Comparison of ENCODE assay signal across 21 cellular contexts in genomic region chr5:95988094-95988493, GRCh38. TPM values are rescaled to one million over a fixed set of nuclear protein-coding genes. Genes with fewer than 3 reads are reported as not detected.
A peak's percentile ranks its signal among the peaks of the same experiment; 100 is the strongest.
DNase-seq lines count a peak whose midpoint lies in the region; ATAC-seq and TF ChIP-seq lines count a peak whose summit lies in the region.
"Had no signal": no experiment of that assay in that cellular context is flagged by ENCODE, and none has a peak within 500 bp of the region (broad histone marks: within the 10 kb centered on the region; RNA-seq: fewer than 3 reads in every experiment).

No MANE protein-coding gene starts in this region.

- H2AFZ ChIP-seq in GM23338, result no peak overlapping the region
- H2AFZ ChIP-seq: GM23248 had no signal

- no peak overlapping the region for H3K4me3 Mint-ChIP-seq in GM23338
- H3K4me3 Mint-ChIP-seq in stimulated activated naive CD8-positive, alpha-beta T cell treated with anti-CD3 and anti-CD28 coated beads, Interleukin-15, amount 100 ng/mL, for 72 hours, result no peak overlapping the region
- H3K4me3 Mint-ChIP-seq: CD4-positive, alpha-beta memory T cell had no signal

- no peaks in the 10 kb centered on the region for H4K20me1 ChIP-seq in GM23338 (replicated peaks; ENCODE audit: insufficient read depth)

- H3K36me3 Mint-ChIP-seq in GM23338 (ENCODE audit: low read depth), result no peaks in the 10 kb centered on the region
- H3K36me3 Mint-ChIP-seq: CD4-positive, alpha-beta memory T cell had no signal

- no peak overlapping the region for H3K4me2 ChIP-seq in GM23338
- H3K4me2 ChIP-seq: A549, KMS-11 had no signal

- peaks cover 2% of the 10 kb centered on the region; the same call in 1 of the 3 replicates for H3K4me1 Mint-ChIP-seq in GM23338
- no peaks in the 10 kb centered on the region for H3K4me1 Mint-ChIP-seq in stimulated activated naive CD8-positive, alpha-beta T cell treated with anti-CD3 and anti-CD28 coated beads, Interleukin-15, amount 100 ng/mL, for 72 hours
- H3K4me1 Mint-ChIP-seq: CD4-positive, alpha-beta memory T cell had no signal

- TF ChIP-seq CTCF in GM23338 (conservative IDR thresholded peaks at IDR 0.05; ENCODE audit: low read depth in 2 of 2) (no peak), body of pancreas (IDR thresholded peaks at IDR 0.05) (no peak), liver (IDR thresholded peaks at IDR 0.05; ENCODE audit: low read depth, low read length, missing input control) (no peak)

- no peaks in the 10 kb centered on the region for H3K9me3 Mint-ChIP-seq in GM23338
- H3K9me3 Mint-ChIP-seq in stimulated activated naive CD8-positive, alpha-beta T cell treated with anti-CD3 and anti-CD28 coated beads, Interleukin-15, amount 100 ng/mL, for 72 hours, result no peaks in the 10 kb centered on the region
- H3K9me3 Mint-ChIP-seq: CD4-positive, alpha-beta memory T cell had no signal

- DNase-seq in GM23338 (ENCODE audit: low spot score) (peak; percentile 2), body of pancreas (no peak), GOT3 (lab: John Stamatoyannopoulos, UW) (no peak)
- no peak for DNase-seq in stimulated activated naive CD8-positive, alpha-beta T cell treated with anti-CD3 and anti-CD28 coated beads, Interleukin-15, amount 100 ng/mL, for 72 hours
- DNase-seq: CD4-positive, alpha-beta memory T cell; DMS53; EL; GM23248; NCI-H1417 treated with DMSO at 0.1 percent for 48 hours; NCI-H2029 treated with DMSO at 0.1 percent for 48 hours; NCI-H2171 treated with DMSO at 0.1 percent for 48 hours; NCI-H446; NCI-H526 treated with DMSO at 0.1 percent for 48 hours; SJCRH30 had no signal

- H3K9me3 ChIP-seq in body of pancreas (no peaks in the 10 kb centered on the region), liver (ENCODE audit: control insufficient read depth in 4 of 4, low read length in 3 of 4) (no peaks in the 10 kb centered on the region)
- H3K9me3 ChIP-seq: A549, SJCRH30 had no signal

- intact Hi-C loops in body of pancreas (cut with DNase I), result no loop called here

- no peak for ATAC-seq in GM23338
- ATAC-seq in body of pancreas, result no peak
- no peak for ATAC-seq in stimulated activated naive CD8-positive, alpha-beta T cell treated with anti-CD3 and anti-CD28 coated beads, Interleukin-15, amount 100 ng/mL, for 72 hours
- ATAC-seq in GM21529 (IDR thresholded peaks at IDR 0.05; ENCODE audit: unreplicated experiment), result no peak
- ATAC-seq: A549, GM12878, Panc1 had no signal

- H3K79me2 ChIP-seq in GM23338 (replicated peaks; ENCODE audit: insufficient read depth), result no peaks in the 10 kb centered on the region

- H3K27ac ChIP-seq in GM23338 (ENCODE audit: low read depth) (no peak overlapping the region), body of pancreas (peak overlapping the region; percentile 61 to 79 (median 76)), liver (ENCODE audit: low read depth in 1 of 2, low read length in 2 of 2) (peak overlapping the region; percentile 63 to 75), temporal lobe (ENCODE audit: low read depth, low read length) (peak overlapping the region; percentile 45)
- H3K27ac ChIP-seq: A549, GM23248, KMS-11, SJCRH30 had no signal

- no peak overlapping the region for H3K4me3 ChIP-seq in GM23338
- H3K4me3 ChIP-seq in body of pancreas, result no peak overlapping the region
- no peak overlapping the region for H3K4me3 ChIP-seq in liver (ENCODE audit: low read depth in 1 of 3, low read length in 3 of 3)
- H3K4me3 ChIP-seq: A549, GM12878, GM23248, SJCRH30 had no signal

- H3K27me3 ChIP-seq in GM23338 (ENCODE audit: insufficient read depth), result no peaks in the 10 kb centered on the region
- no peaks in the 10 kb centered on the region for H3K27me3 ChIP-seq in body of pancreas
- H3K27me3 ChIP-seq in liver (ENCODE audit: control insufficient read depth in 4 of 4, insufficient read depth in 4 of 4, low read length in 3 of 4), result no peaks in the 10 kb centered on the region
- H3K27me3 ChIP-seq: SJCRH30 had no signal

- H3F3A ChIP-seq in GM23338 (replicated peaks; ENCODE audit: low read depth), result no peaks in the 10 kb centered on the region

- no peak for TF ChIP-seq POLR2A in body of pancreas (IDR thresholded peaks at IDR 0.05)

- no peaks in the 10 kb centered on the region for H3K27me3 Mint-ChIP-seq in GM23338 (ENCODE audit: insufficient read depth, low read depth, poor library complexity)
- H3K27me3 Mint-ChIP-seq in stimulated activated naive CD8-positive, alpha-beta T cell treated with anti-CD3 and anti-CD28 coated beads, Interleukin-15, amount 100 ng/mL, for 72 hours, result peaks cover 7% of the 10 kb centered on the region

- no peak overlapping the region for H3K27ac Mint-ChIP-seq in GM23338
- no peak overlapping the region for H3K27ac Mint-ChIP-seq in stimulated activated naive CD8-positive, alpha-beta T cell treated with anti-CD3 and anti-CD28 coated beads, Interleukin-15, amount 100 ng/mL, for 72 hours
- H3K27ac Mint-ChIP-seq: CD4-positive, alpha-beta memory T cell had no signal

- WGBS in body of pancreas, 2 donors, result 63 to 64% methylated on average over 4 of the region's 4 CpGs
- 42% methylated on average over 4 of the region's 4 CpGs for WGBS in liver

- peak; percentile 24 to 65 for TF ChIP-seq RAD21 in liver (IDR thresholded peaks at IDR 0.05)

- H3K36me3 ChIP-seq in GM23338 (ENCODE audit: insufficient read depth), result no peaks in the 10 kb centered on the region
- H3K36me3 ChIP-seq in body of pancreas (replicated peaks in 1 of 2; ENCODE audit: insufficient read depth in 1 of 2, low read depth in 2 of 2), result no peaks in the 10 kb centered on the region
- no peaks in the 10 kb centered on the region for H3K36me3 ChIP-seq in liver (ENCODE audit: control insufficient read depth in 4 of 4, insufficient read depth in 3 of 4, low read depth in 1 of 4, low read length in 3 of 4)
- H3K36me3 ChIP-seq: SJCRH30 had no signal

- peak overlapping the region in 1 of 2 donors; percentile 61 for H3K9ac ChIP-seq in liver (ENCODE audit: low read depth in 1 of 2, low read length in 2 of 2)
- H3K9ac ChIP-seq: GM23248, KMS-11 had no signal

- H3K4me1 ChIP-seq in GM23338 (ENCODE audit: insufficient read depth) (no peaks in the 10 kb centered on the region), body of pancreas (peaks cover 58% of the 10 kb centered on the region), liver (ENCODE audit: control insufficient read depth in 4 of 4, insufficient read depth in 4 of 4, low read length in 3 of 4) (peaks cover 3 to 49% (median 32%) of the 10 kb centered on the region in 4 donors)
- H3K4me1 ChIP-seq: SJCRH30 had no signal

- H3K9me2 ChIP-seq in GM23338 (ENCODE audit: insufficient read depth), result no peaks in the 10 kb centered on the region

TF ChIP-seq in GM23338, 12 proteins besides CTCF, POLR2A, EP300 and RAD21 (continues in another document):
- TF ChIP-seq EZH2 (IDR thresholded peaks at IDR 0.05; ENCODE audit: low read depth, unreplicated experiment) (no peak), NANOG (IDR thresholded peaks at IDR 0.05; ENCODE audit: borderline replicate concordance) (no peak)

TF ChIP-seq in liver, 16 proteins besides CTCF, POLR2A, EP300 and RAD21 (continues in another document):
- peak; percentile 56 for TF ChIP-seq TAF1 (conservative IDR thresholded peaks at IDR 0.05)
- peak; percentile 12 for TF ChIP-seq YY1 (IDR thresholded peaks at IDR 0.05)
- TF ChIP-seq ZBTB33 (IDR thresholded peaks at IDR 0.05), result no peak
- no peak for TF ChIP-seq NR2F2 (IDR thresholded peaks at IDR 0.05)
- TF ChIP-seq FOXA2 (IDR thresholded peaks at IDR 0.05), result peak; percentile 52
- peak in 1 of 2 donors; percentile 27 for TF ChIP-seq JUND (IDR thresholded peaks at IDR 0.05)
- TF ChIP-seq MAX (IDR thresholded peaks at IDR 0.05), result no peak
- peak; percentile 33 for TF ChIP-seq FOXA1 (IDR thresholded peaks at IDR 0.05)
- peak; percentile 15 to 39 for TF ChIP-seq RXRA (IDR thresholded peaks at IDR 0.05)
- TF ChIP-seq HNF4A (conservative IDR thresholded peaks at IDR 0.05), result peak; percentile 50 to 60
- TF ChIP-seq EGR1 (IDR thresholded peaks at IDR 0.05; ENCODE audit: low read depth in 2 of 2), result no peak
- peak; percentile 65 for TF ChIP-seq SP1 (IDR thresholded peaks at IDR 0.05)

RNA-seq across cellular contexts. Expression of gene ELL2, which starts 26.4 kb away (rescaled TPM):
- total RNA-seq in GM23338 (2014; rRNA removed; shearing (Covaris generic)), result 17.7 and 32.6 TPM in 2 replicates
- polyA plus RNA-seq in GM23338 (2016; fragmentation: Nextera tagmentation; extraction: Ambion mirVana), result 5.8 and 7.4 TPM in 2 replicates
- 100 to 1,000 TPM; 100 to 104 TPM for total RNA-seq in body of pancreas
- 10 to 100 TPM; 53.9 to 64.5 TPM for total RNA-seq in liver
- 10 to 100 TPM; 21.0 to 37.9 TPM for polyA plus RNA-seq in liver
- total RNA-seq in temporal lobe, result 14.8 TPM
